In genomic region chr10:69501657-69502056, GRCh38 we compare ENCODE assay signal across 1 cellular context.
TF ChIP-seq lines count a peak whose summit lies in the region.

No MANE protein-coding gene starts in this region.

TF ChIP-seq in IMR-90, 13 proteins besides CTCF, POLR2A, EP300 and RAD21 (continued from another document):
- TF ChIP-seq, protein P1, sequence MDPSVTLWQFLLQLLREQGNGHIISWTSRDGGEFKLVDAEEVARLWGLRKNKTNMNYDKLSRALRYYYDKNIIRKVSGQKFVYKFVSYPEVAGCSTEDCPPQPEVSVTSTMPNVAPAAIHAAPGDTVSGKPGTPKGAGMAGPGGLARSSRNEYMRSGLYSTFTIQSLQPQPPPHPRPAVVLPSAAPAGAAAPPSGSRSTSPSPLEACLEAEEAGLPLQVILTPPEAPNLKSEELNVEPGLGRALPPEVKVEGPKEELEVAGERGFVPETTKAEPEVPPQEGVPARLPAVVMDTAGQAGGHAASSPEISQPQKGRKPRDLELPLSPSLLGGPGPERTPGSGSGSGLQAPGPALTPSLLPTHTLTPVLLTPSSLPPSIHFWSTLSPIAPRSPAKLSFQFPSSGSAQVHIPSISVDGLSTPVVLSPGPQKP (IDR thresholded peaks at IDR 0.05; ENCODE audit: borderline replicate concordance, low read depth, low read length): no peak
- no peak for TF ChIP-seq MXI1 (IDR thresholded peaks at IDR 0.05; ENCODE audit: borderline replicate concordance, low read depth, low read length)
- TF ChIP-seq RFX5 (IDR thresholded peaks at IDR 0.05; ENCODE audit: low read depth, low read length): no peak
- TF ChIP-seq FOS (IDR thresholded peaks at IDR 0.05; ENCODE audit: low read depth, low read length): no peak
